ENCODE assay signal across 8 cellular contexts in genomic region chr7:27576360-27576944, GRCh38.
DNase-seq lines count a peak whose midpoint lies in the region; ATAC-seq and TF ChIP-seq lines count a peak whose summit lies in the region.

No MANE protein-coding gene starts in this region.

- H3K9me3 ChIP-seq in heart right ventricle = no peaks in the 10 kb centered on the region

- no peaks in the 10 kb centered on the region for H3K27me3 Mint-ChIP-seq in WTC11 (ENCODE audit: low read depth)

- ATAC-seq in WTC11 = no peak
- peak in 1 of 8 donors; percentile 65 for ATAC-seq in heart right ventricle
- ATAC-seq in HG02973 (IDR thresholded peaks at IDR 0.05; ENCODE audit: unreplicated experiment) = no peak
- no peak for ATAC-seq in stimulated activated effector memory CD8-positive, alpha-beta T cell treated with anti-CD3 and anti-CD28 coated beads, Interleukin-12 subunit alpha, Interleukin-12 subunit beta, amount 100 ng/mL, for 72 hours

- H3K27me3 ChIP-seq in heart right ventricle = no peaks in the 10 kb centered on the region

- H3K4me3 ChIP-seq in heart right ventricle = no peak overlapping the region

- peak; percentile 35; the same call in 1 of the 3 replicates for TF ChIP-seq CTCF in GM12872 (IDR thresholded peaks at IDR 0.05; ENCODE audit: insufficient read depth, low read depth, low read length)
- TF ChIP-seq CTCF in WTC11 (IDR thresholded peaks at IDR 0.05) = peak; percentile 32; the same call in 1 of the 2 replicates
- peak; percentile 22 to 80 (median 70) for TF ChIP-seq CTCF in heart right ventricle (IDR thresholded peaks at IDR 0.05)

- no peak overlapping the region for H3K27ac Mint-ChIP-seq in WTC11
- no peak overlapping the region for H3K27ac Mint-ChIP-seq in stimulated activated effector memory CD8-positive, alpha-beta T cell treated with anti-CD3 and anti-CD28 coated beads, Interleukin-12 subunit alpha, Interleukin-12 subunit beta, amount 100 ng/mL, for 72 hours

- H3K27ac ChIP-seq in heart right ventricle = no peak overlapping the region

- no peaks in the 10 kb centered on the region for H3K36me3 ChIP-seq in heart right ventricle

- POLR2A ChIA-PET in WTC11 (lab: Charles Lee) = no interaction called here

- peaks cover 9% of the 10 kb centered on the region for H3K4me1 Mint-ChIP-seq in WTC11
- H3K4me1 Mint-ChIP-seq in stimulated activated effector memory CD8-positive, alpha-beta T cell treated with anti-CD3 and anti-CD28 coated beads, Interleukin-12 subunit alpha, Interleukin-12 subunit beta, amount 100 ng/mL, for 72 hours = no peaks in the 10 kb centered on the region

- intact Hi-C loops in heart right ventricle (cut with DNase I) = loop anchor here in 8 of 10 donors (5.0 to 10.0 kb wide), 5 partner anchors 339 to 379 kb away; no protein-coding TSS in a partner anchor

- H3K4me3 Mint-ChIP-seq in WTC11 = no peak overlapping the region
- H3K4me3 Mint-ChIP-seq in stimulated activated effector memory CD8-positive, alpha-beta T cell treated with anti-CD3 and anti-CD28 coated beads, Interleukin-12 subunit alpha, Interleukin-12 subunit beta, amount 100 ng/mL, for 72 hours = no peak overlapping the region

- WGBS in heart right ventricle, 2 donors = 93 to 96% methylated on average over 3 of the region's 3 CpGs

- DNase-seq in NCI-H1694 treated with DMSO at 0.1 percent for 48 hours (lab: John Stamatoyannopoulos, UW) (peak; percentile 83), WTC11 (ENCODE audit: low spot score) (no peak), heart right ventricle (no peak), stromal cell of bone marrow (ENCODE audit: low read depth) (peak; percentile 29), GOT3 (lab: John Stamatoyannopoulos, UW) (no peak)
- no peak for DNase-seq in stimulated activated effector memory CD8-positive, alpha-beta T cell treated with anti-CD3 and anti-CD28 coated beads, Interleukin-12 subunit alpha, Interleukin-12 subunit beta, amount 100 ng/mL, for 72 hours (ENCODE audit: low spot score in 2 of 2)

- no peaks in the 10 kb centered on the region for H3K4me1 ChIP-seq in heart right ventricle

- H3K9me3 Mint-ChIP-seq in WTC11 = no peaks in the 10 kb centered on the region
- no peaks in the 10 kb centered on the region for H3K9me3 Mint-ChIP-seq in stimulated activated effector memory CD8-positive, alpha-beta T cell treated with anti-CD3 and anti-CD28 coated beads, Interleukin-12 subunit alpha, Interleukin-12 subunit beta, amount 100 ng/mL, for 72 hours

- CTCF ChIA-PET in WTC11 (lab: Charles Lee) = interaction anchor here (1.2 to 1.4 kb wide), 3 partner anchors 11 to 142 kb away, joined by 3 to 8 read pairs (median 3); no protein-coding TSS in a partner anchor

- no peaks in the 10 kb centered on the region for H3K36me3 Mint-ChIP-seq in WTC11
- no peaks in the 10 kb centered on the region for H3K36me3 Mint-ChIP-seq in stimulated activated effector memory CD8-positive, alpha-beta T cell treated with anti-CD3 and anti-CD28 coated beads, Interleukin-12 subunit alpha, Interleukin-12 subunit beta, amount 100 ng/mL, for 72 hours

TF ChIP-seq in WTC11, 78 proteins besides CTCF, POLR2A, EP300 and RAD21:
- TF ChIP-seq HMGXB4 (CRISPR knock-in tag; IDR thresholded peaks at IDR 0.05) (no peak), ERG (CRISPR knock-in tag; IDR thresholded peaks at IDR 0.05) (no peak), ZNF512 (CRISPR knock-in tag; IDR thresholded peaks at IDR 0.05; ENCODE audit: borderline replicate concordance) (no peak), TEAD4 (CRISPR knock-in tag; IDR thresholded peaks at IDR 0.05) (no peak), KAT7 (CRISPR knock-in tag; IDR thresholded peaks at IDR 0.05; ENCODE audit: borderline replicate concordance) (no peak), OVOL2 (CRISPR knock-in tag; IDR thresholded peaks at IDR 0.05; ENCODE audit: borderline replicate concordance) (no peak), ATF1 (CRISPR knock-in tag; IDR thresholded peaks at IDR 0.05) (no peak), ELF4 (CRISPR knock-in tag; IDR thresholded peaks at IDR 0.05; ENCODE audit: low read depth) (no peak), CBFB (CRISPR knock-in tag; IDR thresholded peaks at IDR 0.05; ENCODE audit: low read depth) (no peak), CDX4 (CRISPR knock-in tag; IDR thresholded peaks at IDR 0.05; ENCODE audit: borderline replicate concordance) (no peak), MLX (CRISPR knock-in tag; IDR thresholded peaks at IDR 0.05) (no peak), USF2 (CRISPR knock-in tag; IDR thresholded peaks at IDR 0.05) (no peak)

Comparison
In these comparisons a context has a peak if more than half of its experiments do, and no peak if none do; other contexts are left out.
1. DNase-seq: peak in NCI-H1694 treated with DMSO at 0.1 percent for 48 hours (single experiment) and stromal cell of bone marrow (single experiment); none in WTC11 (single experiment), heart right ventricle (0 of 2), GOT3 (single experiment) and stimulated activated effector memory CD8-positive, alpha-beta T cell treated with anti-CD3 and anti-CD28 coated beads, Interleukin-12 subunit alpha, Interleukin-12 subunit beta, amount 100 ng/mL, for 72 hours (0 of 2).
2. Peak in every context shown above with its lines, with median percentiles within 50 percentile points of each other: CTCF ChIP-seq.